ENCODE assay signal across 17 cellular contexts in genomic region chr14:29242755-29243340, GRCh38.
DNase-seq lines count a peak whose midpoint lies in the region; ATAC-seq and TF ChIP-seq lines count a peak whose summit lies in the region.
"Had no signal": no experiment of that assay in that cellular context is flagged by ENCODE, and none has a peak within 500 bp of the region (broad histone marks: within the 10 kb centered on the region; RNA-seq: fewer than 3 reads in every experiment).

No MANE protein-coding gene starts in this region.

- H3K23ac ChIP-seq in IMR-90 (ENCODE audit: low read depth, low read length): no peak overlapping the region; the same call in 1 of the 2 replicates

- no peaks in the 10 kb centered on the region for H3K27me3 ChIP-seq in A673 (replicated peaks; ENCODE audit: insufficient read depth, low read depth, low read length, poor library complexity)
- no peaks in the 10 kb centered on the region for H3K27me3 ChIP-seq in IMR-90 (ENCODE audit: control insufficient read depth, insufficient read depth, low read length)
- H3K27me3 ChIP-seq in endodermal cell (ENCODE audit: control insufficient read depth, insufficient read depth, low read length, poor library complexity, severe bottlenecking): no peaks in the 10 kb centered on the region
- no peaks in the 10 kb centered on the region for H3K27me3 ChIP-seq in right lobe of liver
- no peaks in the 10 kb centered on the region for H3K27me3 ChIP-seq in CD8-positive, alpha-beta T cell (ENCODE audit: insufficient read depth, low read length)
- H3K27me3 ChIP-seq: adrenal gland, uterus had no signal

- peak overlapping the region; percentile 61; the same call in 1 of the 2 replicates for H3K4me2 ChIP-seq in IMR-90 (ENCODE audit: low read depth, low read length)

- WGBS in IMR-90 (ENCODE audit: extremely low coverage in 2 of 2, insufficient read length in 1 of 2), 2 experiments: 100% methylated on average over 1 of the region's 1 CpG; no CpG with 5 or more reads in 1 of the 2 experiments
- WGBS in endodermal cell (ENCODE audit: insufficient coverage in 1 of 2, insufficient read length in 1 of 2), 2 experiments: 73 to 100% methylated on average over 1 of the region's 1 CpG
- 67% methylated on average over 1 of the region's 1 CpG for WGBS in right lobe of liver (ENCODE audit: insufficient coverage, low coverage, low lambda C conversion rate, missing lambda C conversion rate)

- H2AK5ac ChIP-seq in IMR-90 (ENCODE audit: low read depth, low read length): no peak overlapping the region

- DNase-seq in A673 (ENCODE audit: low spot score) (peak; percentile 87), IMR-90 (peak; percentile 8), NCI-H345 (lab: John Stamatoyannopoulos, UW) (peak; percentile 91), endodermal cell (no peak), right lobe of liver (no peak)
- no peak for DNase-seq in CD8-positive, alpha-beta T cell
- DNase-seq: activated CD4-positive, alpha-beta T cell treated with anti-CD3 and anti-CD28 coated beads for 1 hour; activated T-cell treated with anti-CD3 and anti-CD28 coated beads, Interleukin-2, amount 50 U/mL, for 1 hour; adrenal gland; DND-41; kidney; posterior cingulate gyrus; stimulated activated CD4-positive, alpha-beta T cell treated with anti-CD3 and anti-CD28 coated beads, Interleukin-2, amount 100 ng/mL, for 24 hours; uterus had no signal

- 0 out of 2 replicates have a peak overlapping the region, but pooled peaks have one; percentile 65 for H3K14ac ChIP-seq in IMR-90 (replicated peaks; ENCODE audit: low read depth, low read length)

- peak overlapping the region; percentile 43; the same call in 1 of the 2 replicates for H2BK20ac ChIP-seq in IMR-90 (ENCODE audit: low read depth, low read length)

- no peak overlapping the region for H4K8ac ChIP-seq in IMR-90 (ENCODE audit: low read depth in 2 of 2, low read length in 2 of 2)

- peak overlapping the region; percentile 38; the same call in 1 of the 2 replicates for H3K18ac ChIP-seq in IMR-90 (ENCODE audit: low read depth, low read length)

- in situ Hi-C loops in IMR-90 (cut with MboI; ENCODE audit: low sequenced_read_pairs): no loop called here

- H3K36me3 ChIP-seq in A673 (ENCODE audit: insufficient read depth, low read length, poor library complexity, severe bottlenecking) (no peaks in the 10 kb centered on the region), IMR-90 (ENCODE audit: control insufficient read depth, insufficient read depth, low read length) (no peaks in the 10 kb centered on the region), endodermal cell (ENCODE audit: control insufficient read depth, insufficient read depth, low read length) (no peaks in the 10 kb centered on the region), right lobe of liver (no peaks in the 10 kb centered on the region)
- H3K36me3 ChIP-seq in CD8-positive, alpha-beta T cell (ENCODE audit: insufficient read depth, low read length): no peaks in the 10 kb centered on the region
- H3K36me3 ChIP-seq: adrenal gland, uterus had no signal

- TF ChIP-seq RAD21 in IMR-90 (IDR thresholded peaks at IDR 0.05; ENCODE audit: low read length): no peak

- TF ChIP-seq CTCF in A673 (conservative IDR thresholded peaks at IDR 0.05; ENCODE audit: low read depth, low read length): no peak
- TF ChIP-seq CTCF in IMR-90 (conservative IDR thresholded peaks at IDR 0.05; ENCODE audit: low read depth, low read length): no peak
- no peak for TF ChIP-seq CTCF in endodermal cell (conservative IDR thresholded peaks at IDR 0.05)
- no peak for TF ChIP-seq CTCF in right lobe of liver (IDR thresholded peaks at IDR 0.05)
- TF ChIP-seq CTCF in CD8-positive, alpha-beta T cell (IDR thresholded peaks at IDR 0.05): no peak

- ATAC-seq in IMR-90 (ENCODE audit: low read depth) (no peak; the same call in 1 of the 2 replicates), GM21723 (IDR thresholded peaks at IDR 0.05; ENCODE audit: unreplicated experiment) (no peak), right lobe of liver (no peak), HG02623 (IDR thresholded peaks at IDR 0.05; ENCODE audit: unreplicated experiment) (no peak)
- ATAC-seq in CD8-positive, alpha-beta T cell: no peak
- ATAC-seq: HCT116 had no signal

- dilution Hi-C loops in IMR-90 (cut with HindIII; ENCODE audit: low sequenced_read_pairs, unreplicated experiment): no loop called here

- no peaks in the 10 kb centered on the region for H4K20me1 ChIP-seq in IMR-90 (ENCODE audit: insufficient read depth, low read length)

- H3K9me1 ChIP-seq in IMR-90 (ENCODE audit: insufficient read depth, low read length): peaks cover 2% of the 10 kb centered on the region; the same call in 1 of the 2 replicates

- CTCF ChIA-PET in A673 (lab: Charles Lee): no interaction called here
- CTCF ChIA-PET in IMR-90 (lab: Yijun Ruan, JAX): no interaction called here
- CTCF ChIA-PET in CD8-positive, alpha-beta T cell (lab: Charles Lee): no interaction called here

- H3K9me3 Mint-ChIP-seq in endodermal cell: peaks cover 3% of the 10 kb centered on the region
- peaks cover 13% of the 10 kb centered on the region for H3K9me3 Mint-ChIP-seq in CD8-positive, alpha-beta T cell

- POLR2A ChIA-PET in A673 (lab: Charles Lee; ENCODE audit: low non-redundant PET): no interaction called here
- POLR2A ChIA-PET in IMR-90 (lab: Charles Lee; ENCODE audit: unreplicated experiment): no interaction called here
- POLR2A ChIA-PET in CD8-positive, alpha-beta T cell (lab: Charles Lee): no interaction called here

- H2BK120ac ChIP-seq in IMR-90 (ENCODE audit: low read depth, low read length): no peak overlapping the region

- H3K4me3 ChIP-seq in A673 (ENCODE audit: low read depth, low read length, poor library complexity, severe bottlenecking) (no peak overlapping the region), IMR-90 (ENCODE audit: insufficient read depth, low read depth, low read length) (no peak overlapping the region), endodermal cell (ENCODE audit: low read length) (no peak overlapping the region), right lobe of liver (no peak overlapping the region)
- no peak overlapping the region for H3K4me3 ChIP-seq in CD8-positive, alpha-beta T cell (ENCODE audit: low read depth, low read length)
- H3K4me3 ChIP-seq: adrenal gland, uterus had no signal

- H4K91ac ChIP-seq in IMR-90 (ENCODE audit: insufficient read depth, low read depth, low read length): no peak overlapping the region

- H4K5ac ChIP-seq in IMR-90 (ENCODE audit: low read depth, low read length): no peak overlapping the region

- H3K27ac Mint-ChIP-seq in endodermal cell: no peak overlapping the region
- H3K27ac Mint-ChIP-seq in CD8-positive, alpha-beta T cell: no peak overlapping the region

- H3K27me3 Mint-ChIP-seq in endodermal cell (ENCODE audit: insufficient read depth): no peaks in the 10 kb centered on the region
- H3K27me3 Mint-ChIP-seq in CD8-positive, alpha-beta T cell (ENCODE audit: low read depth): no peaks in the 10 kb centered on the region

- H3K27ac ChIP-seq in A673 (ENCODE audit: low read depth, low read length, poor library complexity, severe bottlenecking) (no peak overlapping the region), IMR-90 (ENCODE audit: insufficient read depth, low read length) (no peak overlapping the region), endodermal cell (ENCODE audit: low read depth, low read length) (peak overlapping the region; percentile 79), right lobe of liver (no peak overlapping the region)
- no peak overlapping the region for H3K27ac ChIP-seq in CD8-positive, alpha-beta T cell (ENCODE audit: low read depth, low read length)
- H3K27ac ChIP-seq: adrenal gland, uterus had no signal

- H2AFZ ChIP-seq in IMR-90 (replicated peaks; ENCODE audit: low read length, poor library complexity): no peak overlapping the region

- no peak overlapping the region for H2BK5ac ChIP-seq in IMR-90 (ENCODE audit: low read depth, low read length, poor library complexity, severe bottlenecking)

- BruUV-seq in A673 (replicated peaks; lab: Mats Ljungman, UMichigan) (no TSS peak), IMR-90 (replicated peaks; lab: Mats Ljungman, UMichigan) (no TSS peak)

- H3K9me3 ChIP-seq in A673 (ENCODE audit: low read depth, low read length, poor library complexity, severe bottlenecking) (no peaks in the 10 kb centered on the region), IMR-90 (ENCODE audit: control insufficient read depth, insufficient read depth, low read length) (no peaks in the 10 kb centered on the region), endodermal cell (ENCODE audit: control insufficient read depth, low read length) (no peaks in the 10 kb centered on the region), right lobe of liver (no peaks in the 10 kb centered on the region)
- H3K9me3 ChIP-seq in CD8-positive, alpha-beta T cell (ENCODE audit: low read length): no peaks in the 10 kb centered on the region
- H3K9me3 ChIP-seq: uterus had no signal

- no peak for TF ChIP-seq POLR2A in IMR-90 (IDR thresholded peaks at IDR 0.05; ENCODE audit: low read depth, low read length)
- no peak for TF ChIP-seq POLR2A in right lobe of liver (IDR thresholded peaks at IDR 0.05)

- no peak overlapping the region for H2AK9ac ChIP-seq in IMR-90 (replicated peaks; ENCODE audit: low read depth, low read length, poor library complexity)

- intact Hi-C loops in A673 (cut with micrococcal nuclease; ENCODE audit: unreplicated experiment) (loop anchor here (5.0 kb wide), 2 partner anchors 219 to 284 kb away; no protein-coding TSS in a partner anchor), IMR-90 (cut with micrococcal nuclease) (no loop called here), right lobe of liver (cut with DNase I) (no loop called here)
- intact Hi-C loops in CD8-positive, alpha-beta T cell (cut with DNase I, micrococcal nuclease): no loop called here

- H3K4ac ChIP-seq in IMR-90 (ENCODE audit: low read depth, low read length): peak overlapping the region; percentile 41; the same call in 1 of the 2 replicates

- H2BK15ac ChIP-seq in IMR-90 (ENCODE audit: low read depth, low read length): 0 out of 3 replicates have a peak overlapping the region, but pooled peaks have one; percentile 25

- H3K4me1 Mint-ChIP-seq in endodermal cell: peaks cover 3% of the 10 kb centered on the region
- no peaks in the 10 kb centered on the region for H3K4me1 Mint-ChIP-seq in CD8-positive, alpha-beta T cell (ENCODE audit: low read depth)

- no peaks in the 10 kb centered on the region for H3K79me1 ChIP-seq in IMR-90 (ENCODE audit: low read depth in 1 of 2, low read length in 2 of 2)

- no peak overlapping the region for H3K4me3 Mint-ChIP-seq in endodermal cell
- H3K4me3 Mint-ChIP-seq in CD8-positive, alpha-beta T cell: no peak overlapping the region

- no peaks in the 10 kb centered on the region for H3K36me3 Mint-ChIP-seq in endodermal cell (ENCODE audit: low read depth)
- no peaks in the 10 kb centered on the region for H3K36me3 Mint-ChIP-seq in CD8-positive, alpha-beta T cell

- H3K4me1 ChIP-seq in A673 (ENCODE audit: insufficient read depth, low read length, poor library complexity, severe bottlenecking) (peaks cover 39% of the 10 kb centered on the region), IMR-90 (ENCODE audit: control insufficient read depth, insufficient read depth, low read length) (peaks cover 2% of the 10 kb centered on the region), endodermal cell (ENCODE audit: control insufficient read depth, insufficient read depth, low read length) (no peaks in the 10 kb centered on the region), right lobe of liver (no peaks in the 10 kb centered on the region)
- no peaks in the 10 kb centered on the region for H3K4me1 ChIP-seq in CD8-positive, alpha-beta T cell (ENCODE audit: insufficient read depth, low read length)
- H3K4me1 ChIP-seq: adrenal gland, uterus had no signal

- H3K9ac ChIP-seq in IMR-90 (ENCODE audit: low read depth, low read length) (no peak overlapping the region), endodermal cell (ENCODE audit: extremely low read depth, low read length, poor library complexity, severe bottlenecking) (no peak overlapping the region)

- no peak overlapping the region for H3K56ac ChIP-seq in IMR-90 (ENCODE audit: extremely low read depth, insufficient read depth, low read length)

Comparison
In these comparisons a context has a peak if more than half of its experiments do, and no peak if none do; other contexts are left out.
1. DNase-seq: peak in A673 (single experiment), IMR-90 (single experiment) and NCI-H345 (single experiment); none in endodermal cell (single experiment), right lobe of liver (0 of 3) and CD8-positive, alpha-beta T cell (0 of 7).